8 cellular contexts compared by ENCODE assay signal in the genomic region with DNA sequence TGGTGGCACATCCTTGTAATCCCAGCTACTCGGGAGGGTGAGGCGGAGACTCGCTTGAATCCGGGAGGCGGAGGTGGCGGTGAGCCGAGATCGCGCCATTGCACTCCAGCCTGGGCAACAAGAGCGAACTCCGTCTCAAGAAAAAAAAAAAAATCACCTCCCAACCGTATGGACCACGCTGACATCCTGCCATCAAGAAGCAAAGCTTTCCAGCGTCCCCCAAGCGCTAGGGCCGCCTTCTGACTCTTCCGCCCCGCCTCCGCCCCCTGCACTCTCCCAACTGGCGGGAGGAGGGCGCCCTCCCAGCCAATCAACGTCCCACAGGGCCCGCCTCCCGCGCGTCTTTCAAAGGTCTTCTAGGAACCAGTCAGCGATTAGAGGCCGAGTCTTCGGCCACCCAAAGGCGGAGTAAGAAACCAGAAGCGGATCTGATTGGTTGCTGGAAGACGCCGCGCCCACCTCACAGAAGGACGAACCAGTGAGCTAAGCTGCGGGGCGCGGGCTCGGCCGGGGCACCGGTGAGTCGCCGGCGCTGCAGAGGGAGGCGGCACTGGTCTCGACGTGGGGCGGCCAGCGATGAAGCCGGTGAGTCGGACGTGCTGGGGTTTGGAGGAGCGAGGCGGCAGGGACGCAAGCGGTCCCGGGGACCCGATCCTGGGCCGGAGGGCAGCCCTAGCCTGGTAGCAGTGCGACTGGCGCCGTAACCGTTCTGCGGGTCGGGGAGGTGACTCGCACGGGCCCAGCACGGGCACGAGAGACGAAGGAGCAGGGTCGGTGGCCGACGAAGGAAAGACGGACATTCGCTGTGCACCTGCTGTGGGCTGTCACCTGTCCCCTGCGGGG. TPM values are rescaled to one million over a fixed set of nuclear protein-coding genes. Genes with fewer than 3 reads are reported as not detected.
A peak's percentile ranks its signal among the peaks of the same experiment; 100 is the strongest.
DNase-seq lines count a peak whose midpoint lies in the region; ATAC-seq lines count a peak whose summit lies in the region.

Gene CDKN3, plus strand, starts transcription at position 515 of the 843 bp plus-strand sequence. Its CDS starts 62 bp downstream, at position 577.

- WGBS in mesodermal cell (ENCODE audit: insufficient coverage in 2 of 2), 2 experiments: 3% methylated on average over 65 to 68 of the region's 76 CpGs

- in situ Hi-C loops in endometrial microvascular endothelial cells (cut with HindIII; ENCODE audit: inconsistent ontology term, low pct_unique_long_range_greater_than_20kb, low sequenced_read_pairs): no loop called here

- peaks cover 24% of the 10 kb centered on the region for H3K4me1 Mint-ChIP-seq in activated CD8-positive, alpha-beta memory T cell treated with anti-CD3 and anti-CD28 coated beads, Interleukin-2, amount 10 ng/mL, durations not matched to agents 7 days and 5 days

- ATAC-seq in GM21390 (IDR thresholded peaks at IDR 0.05; ENCODE audit: unreplicated experiment): peak; percentile 95
- ATAC-seq in activated CD8-positive, alpha-beta memory T cell treated with anti-CD3 and anti-CD28 coated beads, Interleukin-2, amount 10 ng/mL, durations not matched to agents 7 days and 5 days: peak; percentile 97

- CTCF ChIA-PET in activated CD8-positive, alpha-beta memory T cell treated with anti-CD3 and anti-CD28 coated beads, Interleukin-2, amount 10 ng/mL, durations not matched to agents 7 days and 5 days (lab: Charles Lee): interaction anchor here (0.5 to 3.0 kb wide), 12 partner anchors 16 to 377 kb away, joined by 3 to 15 read pairs (median 4); partner anchors contain the start of genes CGRRF1 and GMFB

- H3K36me3 Mint-ChIP-seq in activated CD8-positive, alpha-beta memory T cell treated with anti-CD3 and anti-CD28 coated beads, Interleukin-2, amount 10 ng/mL, durations not matched to agents 7 days and 5 days: peaks cover 15% of the 10 kb centered on the region

- H3K27ac Mint-ChIP-seq in activated CD8-positive, alpha-beta memory T cell treated with anti-CD3 and anti-CD28 coated beads, Interleukin-2, amount 10 ng/mL, durations not matched to agents 7 days and 5 days: peak within 1 kb of the TSS; percentile 90

- H3K4me1 ChIP-seq in HUES48 (ENCODE audit: control insufficient read depth, insufficient read depth, low read length): no peaks in the 10 kb centered on the region; the same call in 1 of the 2 replicates
- H3K4me1 ChIP-seq in NT2/D1 (ENCODE audit: insufficient read depth, insufficient read length): no peaks in the 10 kb centered on the region
- H3K4me1 ChIP-seq in mesodermal cell (ENCODE audit: control insufficient read depth, insufficient read depth, low read length, poor library complexity, severe bottlenecking): peaks cover 3% of the 10 kb centered on the region

- no peaks in the 10 kb centered on the region for H3K9me3 Mint-ChIP-seq in activated CD8-positive, alpha-beta memory T cell treated with anti-CD3 and anti-CD28 coated beads, Interleukin-2, amount 10 ng/mL, durations not matched to agents 7 days and 5 days (ENCODE audit: low read depth)

- H3K27ac ChIP-seq in HUES48 (ENCODE audit: low read depth, low read length) (peak within 1 kb of the TSS; percentile 42), mesodermal cell (ENCODE audit: low read depth, low read length, severe bottlenecking) (no peak within 1 kb of the TSS)

- H3K9ac ChIP-seq in HUES48 (ENCODE audit: low read depth, low read length) (peak within 1 kb of the TSS; percentile 35; the same call in 1 of the 2 replicates), NT2/D1 (ENCODE audit: insufficient read length, low read depth) (peak within 1 kb of the TSS; percentile 92)

- DNase-seq in D341Med (ENCODE audit: low spot score) (peak; percentile 97), NT2/D1 (ENCODE audit: low read depth, low spot score) (peak; percentile 95)
- peak; percentile 99 for DNase-seq in activated CD8-positive, alpha-beta memory T cell treated with anti-CD3 and anti-CD28 coated beads, Interleukin-2, amount 10 ng/mL, durations not matched to agents 7 days and 5 days
- peak; percentile 93 to 95 for DNase-seq in stimulated activated CD8-positive, alpha-beta memory T cell treated with anti-CD3 and anti-CD28 coated beads, Interleukin-15, amount 100 ng/mL, for 4 hours (ENCODE audit: low read depth in 2 of 2)

- H3K27me3 ChIP-seq in HUES48 (ENCODE audit: control insufficient read depth, insufficient read depth, low read length): peaks cover 9% of the 10 kb centered on the region; the same call in 1 of the 2 replicates
- peaks cover 4% of the 10 kb centered on the region for H3K27me3 ChIP-seq in NT2/D1 (ENCODE audit: insufficient read depth, insufficient read length)

- H3K9me3 ChIP-seq in HUES48 (ENCODE audit: control insufficient read depth, insufficient read depth, low read length) (no peaks in the 10 kb centered on the region), NT2/D1 (ENCODE audit: insufficient read depth, low read length) (no peaks in the 10 kb centered on the region; the same call in 1 of the 2 replicates), mesodermal cell (ENCODE audit: control insufficient read depth, low read length) (no peaks in the 10 kb centered on the region)

- H3K36me3 ChIP-seq in HUES48 (ENCODE audit: control insufficient read depth, insufficient read depth, low read length) (peaks cover 10% of the 10 kb centered on the region), NT2/D1 (ENCODE audit: insufficient read depth, insufficient read length, low read length) (peaks cover 9% of the 10 kb centered on the region), mesodermal cell (ENCODE audit: control insufficient read depth, insufficient read depth, low read length) (peaks cover 11% of the 10 kb centered on the region)

- H3K4me3 Mint-ChIP-seq in activated CD8-positive, alpha-beta memory T cell treated with anti-CD3 and anti-CD28 coated beads, Interleukin-2, amount 10 ng/mL, durations not matched to agents 7 days and 5 days: peak within 1 kb of the TSS; percentile 83

- H3K27me3 Mint-ChIP-seq in activated CD8-positive, alpha-beta memory T cell treated with anti-CD3 and anti-CD28 coated beads, Interleukin-2, amount 10 ng/mL, durations not matched to agents 7 days and 5 days: no peaks in the 10 kb centered on the region

- peak within 1 kb of the TSS; percentile 76 for H3K4me3 ChIP-seq in HUES48 (ENCODE audit: low read depth, low read length)
- peak within 1 kb of the TSS; percentile 84 for H3K4me3 ChIP-seq in NT2/D1 (ENCODE audit: insufficient read length, low read depth)
- H3K4me3 ChIP-seq in mesodermal cell (ENCODE audit: extremely low read depth, insufficient read depth, low read length, poor library complexity, severe bottlenecking): peak within 1 kb of the TSS; percentile 78

RNA-seq across cellular contexts. Expression of gene CDKN3, which starts in this region (rescaled TPM):
- total RNA-seq in activated CD8-positive, alpha-beta memory T cell treated with anti-CD3 and anti-CD28 coated beads, Interleukin-2, amount 10 ng/mL, durations not matched to agents 7 days and 5 days: 10 to 100 TPM; 82.6 to 96.0 TPM
- 88.5 TPM for total RNA-seq in endometrial microvascular endothelial cells (ENCODE audit: inconsistent ontology term)
- polyA plus RNA-seq in mesodermal cell (2013, experiment 1 of 2): 53.8 TPM
- polyA plus RNA-seq in mesodermal cell (2013, experiment 2 of 2): 77.7 TPM
